ENCODE assay signal across 22 cellular contexts in genomic region chr10:101492205-101492604, GRCh38.
"Had no signal": no experiment of that assay in that cellular context is flagged by ENCODE, and none has a peak within 500 bp of the region (broad histone marks: within the 10 kb centered on the region; RNA-seq: fewer than 3 reads in every experiment).

No MANE protein-coding gene starts in this region.

- H3K36me3 ChIP-seq: cardiac muscle cell, left lung, stomach, suprapubic skin, tibial nerve had no signal

- ATAC-seq: activated naive CD8-positive, alpha-beta T cell treated with anti-CD3 and anti-CD28 coated beads, Interleukin-2, amount 50 U/mL, for 24 hours; esophagus mucosa; left lung; sciatic nerve; stimulated activated memory B cell treated with anti-CD40 and anti-IgM and Interleukin-4, amounts not matched to agents 10 μg/mL and 1 μg/mL and 100 μg/mL, for 72 hours had no signal

- H3K27ac ChIP-seq: cardiac muscle cell, left lung, stomach, suprapubic skin, tibial nerve had no signal

- H3K4me3 ChIP-seq: cardiac muscle cell, left lung, lung, smooth muscle cell, stomach, suprapubic skin, tibial nerve had no signal

- H3K27me3 ChIP-seq: left lung, stomach, suprapubic skin, tibial nerve had no signal

- H3K9me3 ChIP-seq: left lung, stomach, suprapubic skin, tibial nerve had no signal

- H3K4me1 ChIP-seq: left lung, suprapubic skin, tibial nerve had no signal

- DNase-seq: activated CD4-positive, alpha-beta memory T cell treated with anti-CD3 and anti-CD28 coated beads, Interleukin-2, amount 10 ng/mL, durations not matched to agents 7 days and 5 days; activated CD4-positive, alpha-beta T cell treated with anti-CD3 and anti-CD28 coated beads for 48 hours; activated gamma-delta T cell; activated naive CD4-positive, alpha-beta T cell treated with anti-CD3 and anti-CD28 coated beads, Interleukin-2, amount 50 U/mL, for 16 hours; activated naive CD8-positive, alpha-beta T cell treated with anti-CD3 and anti-CD28 coated beads, Interleukin-2, amount 50 U/mL, for 24 hours; activated T-cell treated with anti-CD3 and anti-CD28 coated beads for 4 hours; effector CD8-positive, alpha-beta T cell; foreskin melanocyte; left lung; naive B cell; nucleus accumbens; stimulated activated CD4-positive, alpha-beta T cell treated with anti-CD3 and anti-CD28 coated beads, Interleukin-15, amount 100 ng/mL, for 24 hours; stomach had no signal

- FAIRE-seq: endothelial cell of umbilical vein had no signal
